Comparison of ENCODE assay signal across 24 cellular contexts in the genomic region with DNA sequence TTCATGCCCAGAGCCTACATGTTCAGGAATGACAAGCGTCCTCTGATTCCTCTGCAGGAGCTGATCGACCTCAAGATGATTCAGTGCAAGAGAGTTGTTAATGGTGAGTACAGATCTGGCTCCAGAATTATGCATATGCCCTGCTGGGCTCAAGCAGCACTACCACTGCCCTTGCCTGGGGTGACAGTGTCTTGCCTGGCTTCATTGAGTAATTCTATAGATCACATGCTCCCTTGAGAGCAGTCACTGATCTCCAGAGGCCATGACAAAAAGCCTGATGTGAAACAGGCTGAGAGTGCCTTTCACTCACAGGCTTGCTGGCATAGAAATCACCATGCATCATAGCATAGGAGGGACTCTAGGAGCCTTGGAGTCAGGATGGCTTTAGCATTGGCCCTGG. TPM values are rescaled to one million over a fixed set of nuclear protein-coding genes. Genes with fewer than 3 reads are reported as not detected.
DNase-seq lines count a peak whose midpoint lies in the region; ATAC-seq and TF ChIP-seq lines count a peak whose summit lies in the region.
"Had no signal": no experiment of that assay in that cellular context is flagged by ENCODE, and none has a peak within 500 bp of the region (broad histone marks: within the 10 kb centered on the region; RNA-seq: fewer than 3 reads in every experiment).

No MANE protein-coding gene starts in this region.

- H3K79me1 ChIP-seq in IMR-90 (ENCODE audit: low read depth in 1 of 2, low read length in 2 of 2): peaks cover 0 to 3% of the 10 kb centered on the region in 2 experiments; a peak in 2 of 4 replicates

- H2AK5ac ChIP-seq in IMR-90 (ENCODE audit: low read depth, low read length): no peak overlapping the region

- no peaks in the 10 kb centered on the region for H3K9me1 ChIP-seq in IMR-90 (ENCODE audit: insufficient read depth, low read length)

- H3K27ac ChIP-seq in IMR-90 (ENCODE audit: insufficient read depth, low read length) (no peak overlapping the region), body of pancreas (no peak overlapping the region)
- H3K27ac ChIP-seq: KMS-11 had no signal

- intact Hi-C loops in IMR-90 (cut with micrococcal nuclease): no loop called here
- intact Hi-C loops in body of pancreas (cut with DNase I): loop anchor here (10.0 kb wide), 1 partner anchor 235 kb away; no protein-coding TSS in a partner anchor

- no peaks in the 10 kb centered on the region for H3K9me3 Mint-ChIP-seq in stimulated activated memory B cell treated with anti-CD40 and anti-IgM and Interleukin-4, amounts not matched to agents 10 μg/mL and 1 μg/mL and 100 μg/mL, for 72 hours
- H3K9me3 Mint-ChIP-seq: IgD-negative memory B cell had no signal

- no peak overlapping the region for H2AFZ ChIP-seq in IMR-90 (replicated peaks; ENCODE audit: low read length, poor library complexity)

- TF ChIP-seq POLR2A in IMR-90 (IDR thresholded peaks at IDR 0.05; ENCODE audit: low read depth, low read length) (no peak), body of pancreas (IDR thresholded peaks at IDR 0.05) (no peak)

- H3K27me3 Mint-ChIP-seq in stimulated activated memory B cell treated with anti-CD40 and anti-IgM and Interleukin-4, amounts not matched to agents 10 μg/mL and 1 μg/mL and 100 μg/mL, for 72 hours: no peaks in the 10 kb centered on the region
- H3K27me3 Mint-ChIP-seq: IgD-negative memory B cell had no signal

- no peak overlapping the region for H2BK15ac ChIP-seq in IMR-90 (ENCODE audit: low read depth, low read length)

- no peak for TF ChIP-seq RAD21 in IMR-90 (IDR thresholded peaks at IDR 0.05; ENCODE audit: low read length)

- WGBS in IMR-90 (ENCODE audit: extremely low coverage in 2 of 2, insufficient read length in 1 of 2), 2 experiments: 100% methylated on average over 2 of the region's 2 CpGs; no CpG with 5 or more reads in 1 of the 2 experiments
- 94 to 95% methylated on average over 2 of the region's 2 CpGs for WGBS in body of pancreas, 2 donors

- no peak for TF ChIP-seq CTCF in IMR-90 (conservative IDR thresholded peaks at IDR 0.05; ENCODE audit: low read depth, low read length)
- no peak for TF ChIP-seq CTCF in body of pancreas (IDR thresholded peaks at IDR 0.05)

- no TSS peak for BruUV-seq in IMR-90 (replicated peaks; lab: Mats Ljungman, UMichigan)

- H3K18ac ChIP-seq in IMR-90 (ENCODE audit: low read depth, low read length): no peak overlapping the region

- H4K5ac ChIP-seq in IMR-90 (ENCODE audit: low read depth, low read length): no peak overlapping the region

- H3K9me3 ChIP-seq in IMR-90 (ENCODE audit: control insufficient read depth, insufficient read depth, low read length) (no peaks in the 10 kb centered on the region), body of pancreas (no peaks in the 10 kb centered on the region)
- H3K9me3 ChIP-seq: BE2C had no signal

- no peak overlapping the region for H2BK120ac ChIP-seq in IMR-90 (ENCODE audit: low read depth, low read length)

- peak; percentile 23 for DNase-seq in CD1c-positive myeloid dendritic cell (ENCODE audit: extremely low spot score)
- DNase-seq in IMR-90: no peak
- no peak for DNase-seq in iPS-NIHi7 (ENCODE audit: extremely low spot score)
- no peak for DNase-seq in body of pancreas
- DNase-seq in NCI-H1417 treated with DMSO at 0.1 percent for 48 hours (lab: John Stamatoyannopoulos, UW): no peak
- DNase-seq: BE2C, Calu3, DMS79 treated with DMSO at 0.1 percent for 48 hours, GF-D8, HCEC 1CT, NCI-H1105 treated with DMSO at 0.1 percent for 48 hours, NCI-H2029, NCI-H446 treated with DMSO at 0.1 percent for 48 hours, NCI-H526, Right ventricle myocardium superior, RPMI8226 had no signal

- H3K4ac ChIP-seq in IMR-90 (ENCODE audit: low read depth, low read length): no peak overlapping the region

- no peak overlapping the region for H3K4me2 ChIP-seq in IMR-90 (ENCODE audit: low read depth, low read length)
- H3K4me2 ChIP-seq: KMS-11 had no signal

- in situ Hi-C loops in IMR-90 (cut with MboI; ENCODE audit: low sequenced_read_pairs): no loop called here

- H3K4me3 Mint-ChIP-seq in stimulated activated memory B cell treated with anti-CD40 and anti-IgM and Interleukin-4, amounts not matched to agents 10 μg/mL and 1 μg/mL and 100 μg/mL, for 72 hours: no peak overlapping the region
- H3K4me3 Mint-ChIP-seq: CD14-positive monocyte, IgD-negative memory B cell had no signal

- H3K4me1 ChIP-seq in IMR-90 (ENCODE audit: control insufficient read depth, insufficient read depth, low read length) (no peaks in the 10 kb centered on the region), body of pancreas (no peaks in the 10 kb centered on the region)
- H3K4me1 ChIP-seq: BE2C had no signal

- peaks cover 25% of the 10 kb centered on the region for H3K36me3 ChIP-seq in IMR-90 (ENCODE audit: control insufficient read depth, insufficient read depth, low read length)
- peaks cover 0 to under 1% of the 10 kb centered on the region in 2 donors for H3K36me3 ChIP-seq in body of pancreas (replicated peaks in 1 of 2; ENCODE audit: insufficient read depth in 1 of 2, low read depth in 2 of 2)

- peak overlapping the region; percentile 40 for H2AK9ac ChIP-seq in IMR-90 (replicated peaks; ENCODE audit: low read depth, low read length, poor library complexity)

- H3K14ac ChIP-seq in IMR-90 (replicated peaks; ENCODE audit: low read depth, low read length): no peak overlapping the region

- peaks cover 52% of the 10 kb centered on the region for H3K36me3 Mint-ChIP-seq in stimulated activated memory B cell treated with anti-CD40 and anti-IgM and Interleukin-4, amounts not matched to agents 10 μg/mL and 1 μg/mL and 100 μg/mL, for 72 hours

- H2BK20ac ChIP-seq in IMR-90 (ENCODE audit: low read depth, low read length): no peak overlapping the region

- H3K4me1 Mint-ChIP-seq in stimulated activated memory B cell treated with anti-CD40 and anti-IgM and Interleukin-4, amounts not matched to agents 10 μg/mL and 1 μg/mL and 100 μg/mL, for 72 hours: peaks cover 41% of the 10 kb centered on the region

- H4K91ac ChIP-seq in IMR-90 (ENCODE audit: insufficient read depth, low read depth, low read length): no peak overlapping the region

- CTCF ChIA-PET in IMR-90 (lab: Yijun Ruan, JAX): no interaction called here

- H2BK5ac ChIP-seq in IMR-90 (ENCODE audit: low read depth, low read length, poor library complexity, severe bottlenecking): no peak overlapping the region

- H3K4me3 ChIP-seq in IMR-90 (ENCODE audit: insufficient read depth, low read depth, low read length) (no peak overlapping the region), body of pancreas (no peak overlapping the region)

- H3K56ac ChIP-seq in IMR-90 (ENCODE audit: extremely low read depth, insufficient read depth, low read length): no peak overlapping the region

- H3K23ac ChIP-seq in IMR-90 (ENCODE audit: low read depth, low read length): no peak overlapping the region

- POLR2A ChIA-PET in IMR-90 (lab: Charles Lee; ENCODE audit: unreplicated experiment): no interaction called here

- H4K8ac ChIP-seq in IMR-90 (ENCODE audit: low read depth in 2 of 2, low read length in 2 of 2): no peak overlapping the region

- dilution Hi-C loops in IMR-90 (cut with HindIII; ENCODE audit: low sequenced_read_pairs, unreplicated experiment): no loop called here

- H3K27ac Mint-ChIP-seq in stimulated activated memory B cell treated with anti-CD40 and anti-IgM and Interleukin-4, amounts not matched to agents 10 μg/mL and 1 μg/mL and 100 μg/mL, for 72 hours: peak overlapping the region; percentile 45

- H3K27me3 ChIP-seq in IMR-90 (ENCODE audit: control insufficient read depth, insufficient read depth, low read length) (no peaks in the 10 kb centered on the region), body of pancreas (no peaks in the 10 kb centered on the region)
- H3K27me3 ChIP-seq: BE2C had no signal

- ATAC-seq in IMR-90 (ENCODE audit: low read depth) (no peak), esophagus mucosa (peak; percentile 80), body of pancreas (no peak)
- ATAC-seq in stimulated activated memory B cell treated with anti-CD40 and anti-IgM and Interleukin-4, amounts not matched to agents 10 μg/mL and 1 μg/mL and 100 μg/mL, for 72 hours: peak; percentile 64

- no peaks in the 10 kb centered on the region; the same call in 1 of the 2 replicates for H4K20me1 ChIP-seq in IMR-90 (ENCODE audit: insufficient read depth, low read length)

- no peak overlapping the region for H3K9ac ChIP-seq in IMR-90 (ENCODE audit: low read depth, low read length)
- H3K9ac ChIP-seq: KMS-11 had no signal

RNA-seq across cellular contexts. Expression of a gene that starts 26.4 kb away (rescaled TPM):
- total RNA-seq in IMR-90 (2012; rRNA removed) (28.1 and 30.5 TPM in 2 replicates), esophagus mucosa (17.4 TPM), body of pancreas (1 to 10 TPM; 3.1 to 3.6 TPM)
- 15.8 TPM in 2 replicates for polyA plus RNA-seq in IMR-90 (2012; rRNA removed)
- polyA plus RNA-seq in IMR-90 (2012; cell fraction: cytosol; rRNA removed): 10.6 and 17.2 TPM in 2 replicates
- 27.4 and 28.5 TPM in 2 replicates for polyA plus RNA-seq in IMR-90 (2012; cell fraction: nucleus; rRNA removed; ENCODE audit: low replicate concordance)

RNA-seq across cellular contexts. Expression of a gene that starts 26.4 kb away (rescaled TPM):
- total RNA-seq in IMR-90 (2012; rRNA removed) (8.9 and 10.0 TPM in 2 replicates), esophagus mucosa (12.1 TPM), body of pancreas (10 to 100 TPM in 1 of 2 donors, 1 to 10 TPM in 1; 3.4 to 13.2 TPM)
- 9.0 and 9.2 TPM in 2 replicates for polyA plus RNA-seq in IMR-90 (2012; rRNA removed)
- polyA plus RNA-seq in IMR-90 (2012; cell fraction: cytosol; rRNA removed): 7.3 and 7.9 TPM in 2 replicates
- 3.4 and 5.0 TPM in 2 replicates for polyA plus RNA-seq in IMR-90 (2012; cell fraction: nucleus; rRNA removed; ENCODE audit: low replicate concordance)

RNA-seq across cellular contexts. Expression of a gene that starts 33.7 kb away (rescaled TPM):
- total RNA-seq in IMR-90 (2012; rRNA removed): not detected in 2 replicates
- not detected in 2 replicates for polyA plus RNA-seq in IMR-90 (2012; rRNA removed)
- not detected in 2 replicates for polyA plus RNA-seq in IMR-90 (2012; cell fraction: cytosol; rRNA removed)
- not detected in 2 replicates for polyA plus RNA-seq in IMR-90 (2012; cell fraction: nucleus; rRNA removed; ENCODE audit: low replicate concordance)
- total RNA-seq in esophagus mucosa: not detected
- total RNA-seq in body of pancreas: not detected
- total RNA-seq: A673, Calu3, H1, Right ventricle myocardium superior, SK-MEL-5 had no signal
- polyA plus RNA-seq: CD14-positive monocyte, H1, IgD-negative memory B cell had no signal

RNA-seq across cellular contexts. Expression of a gene that starts 35.7 kb away (rescaled TPM):
- total RNA-seq in IMR-90 (2012; rRNA removed) (14.7 and 21.5 TPM in 2 replicates), esophagus mucosa (17.6 TPM), body of pancreas (10 to 100 TPM; 15.5 to 19.5 TPM)
- polyA plus RNA-seq in IMR-90 (2012; rRNA removed): 6.3 TPM in 2 replicates
- 3.6 and 3.7 TPM in 2 replicates for polyA plus RNA-seq in IMR-90 (2012; cell fraction: cytosol; rRNA removed)
- 2.5 and 8.2 TPM in 2 replicates for polyA plus RNA-seq in IMR-90 (2012; cell fraction: nucleus; rRNA removed; ENCODE audit: low replicate concordance)

RNA-seq across cellular contexts. Expression of a gene that starts 50.2 kb away (rescaled TPM):
- total RNA-seq in IMR-90 (2012; rRNA removed): not detected in 2 replicates
- not detected in 2 replicates for polyA plus RNA-seq in IMR-90 (2012; rRNA removed)
- 0.13 TPM in 1 of 2 replicates, not detected in the other for polyA plus RNA-seq in IMR-90 (2012; cell fraction: cytosol; rRNA removed)
- 0.02 and 0.08 TPM in 2 replicates for polyA plus RNA-seq in IMR-90 (2012; cell fraction: nucleus; rRNA removed; ENCODE audit: low replicate concordance)
- total RNA-seq in esophagus mucosa: 0.68 TPM
- 1 to 10 TPM in 1 of 2 donors, under 1 TPM in 1; 0.78 to 1.3 TPM for total RNA-seq in body of pancreas
- total RNA-seq: A673, Calu3, H1, SK-MEL-5 had no signal
- polyA plus RNA-seq: H1 had no signal

Comparison
In these comparisons a context has a peak if more than half of its experiments do, and no peak if none do; other contexts are left out.
1. ATAC-seq: peak in esophagus mucosa (single experiment) and stimulated activated memory B cell treated with anti-CD40 and anti-IgM and Interleukin-4, amounts not matched to agents 10 μg/mL and 1 μg/mL and 100 μg/mL, for 72 hours (single experiment); none in IMR-90 (single experiment) and body of pancreas (single experiment).